8 cellular contexts compared by ENCODE assay signal in genomic region chr5:458547-459353, GRCh38. TPM values are rescaled to one million over a fixed set of nuclear protein-coding genes. Genes with fewer than 3 reads are reported as not detected.
DNase-seq lines count a peak whose midpoint lies in the region; TF ChIP-seq lines count a peak whose summit lies in the region.

No MANE protein-coding gene starts in this region.

- peaks cover 64% of the 10 kb centered on the region for H3K36me3 Mint-ChIP-seq in activated naive CD8-positive, alpha-beta T cell treated with anti-CD3 and anti-CD28 coated beads for 36 hours
- peaks cover 74% of the 10 kb centered on the region for H3K36me3 Mint-ChIP-seq in nephron (ENCODE audit: low read depth)

- no peaks in the 10 kb centered on the region for H3K27me3 Mint-ChIP-seq in activated naive CD8-positive, alpha-beta T cell treated with anti-CD3 and anti-CD28 coated beads for 36 hours
- H3K27me3 Mint-ChIP-seq in nephron (ENCODE audit: low read depth): no peaks in the 10 kb centered on the region

- TF ChIP-seq CTCF in GM12865 (IDR thresholded peaks at IDR 0.05; ENCODE audit: insufficient read depth, low read depth, low read length, missing control alignments) (no peak), nephron (IDR thresholded peaks at IDR 0.05; ENCODE audit: unreplicated experiment in 3 of 3) (no peak), BE2C (IDR thresholded peaks at IDR 0.05; ENCODE audit: low read depth, low read length) (no peak)

- H3K9me3 ChIP-seq in BE2C: no peaks in the 10 kb centered on the region

- H3K9me3 Mint-ChIP-seq in activated naive CD8-positive, alpha-beta T cell treated with anti-CD3 and anti-CD28 coated beads for 36 hours: no peaks in the 10 kb centered on the region
- no peaks in the 10 kb centered on the region for H3K9me3 Mint-ChIP-seq in nephron

- H3K27ac Mint-ChIP-seq in activated naive CD8-positive, alpha-beta T cell treated with anti-CD3 and anti-CD28 coated beads for 36 hours: peak overlapping the region; percentile 85
- H3K27ac Mint-ChIP-seq in nephron: peak overlapping the region in 2 of 3 experiments; percentile 53 to 56

- no peaks in the 10 kb centered on the region for H3K4me1 ChIP-seq in BE2C

- peaks cover 53% of the 10 kb centered on the region for H3K36me3 ChIP-seq in BE2C

- H3K4me3 ChIP-seq in GM12865 (ENCODE audit: low read depth, low read length) (no peak overlapping the region), BE2C (ENCODE audit: low read depth, low read length) (no peak overlapping the region)

- DNase-seq in GM12865 (ENCODE audit: low read depth): peak; percentile 69
- DNase-seq in HK-2 (ENCODE audit: unreplicated experiment): peak; percentile 79
- peak; percentile 74 for DNase-seq in activated naive CD8-positive, alpha-beta T cell treated with anti-CD3 and anti-CD28 coated beads for 36 hours
- DNase-seq in BE2C: no peak
- DNase-seq in NK-92 treated with Interleukin-12 subunit alpha and Interleukin-12 subunit beta, amount 100 ng/mL, for 24 hours (lab: John Stamatoyannopoulos, UW): no peak
- DNase-seq in Ammon's horn (ENCODE audit: low spot score): no peak
- DNase-seq in superior temporal gyrus (ENCODE audit: extremely low spot score): no peak

- peaks cover 52% of the 10 kb centered on the region for H3K4me1 Mint-ChIP-seq in activated naive CD8-positive, alpha-beta T cell treated with anti-CD3 and anti-CD28 coated beads for 36 hours
- H3K4me1 Mint-ChIP-seq in nephron: no peaks in the 10 kb centered on the region

- no peaks in the 10 kb centered on the region for H3K27me3 ChIP-seq in BE2C

- peak overlapping the region; percentile 73 for H3K4me3 Mint-ChIP-seq in activated naive CD8-positive, alpha-beta T cell treated with anti-CD3 and anti-CD28 coated beads for 36 hours
- H3K4me3 Mint-ChIP-seq in nephron: no peak overlapping the region

RNA-seq across cellular contexts. Expression of gene EXOC3, which starts 15.8 kb away (rescaled TPM):
- 10 to 100 TPM; 58.2 to 61.2 TPM for total RNA-seq in activated naive CD8-positive, alpha-beta T cell treated with anti-CD3 and anti-CD28 coated beads for 36 hours
- polyA plus RNA-seq in BE2C (2012; ENCODE audit: insufficient read depth, insufficient read length, low read depth): 111 TPM

Comparison
In these comparisons a context has a peak if more than half of its experiments do, and no peak if none do; other contexts are left out.
1. DNase-seq: peak in GM12865 (single experiment), HK-2 (single experiment) and activated naive CD8-positive, alpha-beta T cell treated with anti-CD3 and anti-CD28 coated beads for 36 hours (single experiment); none in BE2C (single experiment), NK-92 treated with Interleukin-12 subunit alpha and Interleukin-12 subunit beta, amount 100 ng/mL, for 24 hours (single experiment), Ammon's horn (single experiment) and superior temporal gyrus (single experiment).